In the genomic region with DNA sequence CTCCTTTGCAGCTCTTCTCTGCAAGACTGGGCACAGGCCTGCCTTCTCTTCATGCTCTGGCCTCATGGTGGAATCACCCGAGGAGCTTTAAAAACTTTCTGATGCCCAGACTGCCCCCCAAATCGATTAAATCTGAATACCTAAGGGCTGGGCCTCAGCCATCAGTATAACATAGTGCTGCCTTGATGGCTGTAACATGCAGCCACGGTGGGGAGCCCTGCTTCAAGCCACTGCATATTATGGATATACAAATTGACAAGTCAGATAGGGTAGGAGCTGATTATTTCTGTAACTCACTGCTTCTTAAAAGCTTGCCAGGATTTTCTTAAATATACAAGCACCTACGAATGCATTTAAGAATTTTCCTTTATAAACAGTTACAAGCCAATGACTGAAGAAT, we compare ENCODE assay signal across 20 cellular contexts. TPM values are rescaled to one million over a fixed set of nuclear protein-coding genes. Genes with fewer than 3 reads are reported as not detected.
"Had no signal": no experiment of that assay in that cellular context is flagged by ENCODE, and none has a peak within 500 bp of the region (broad histone marks: within the 10 kb centered on the region; RNA-seq: fewer than 3 reads in every experiment).

No MANE protein-coding gene starts in this region.

- H3K27ac ChIP-seq: colonic mucosa, heart left ventricle, neutrophil, psoas muscle, right lobe of liver, testis, transverse colon had no signal

- H3K36me3 ChIP-seq: colonic mucosa, right lobe of liver, transverse colon had no signal

- DNase-seq: colonic mucosa; dermis blood vessel endothelial cell; effector CD4-positive, alpha-beta T cell; endodermal cell; erythroblast; foreskin melanocyte; heart left ventricle; hippocampal formation; left colon; left ventricle myocardium superior; naive thymus-derived CD4-positive, alpha-beta T cell; psoas muscle; retina; stimulated activated CD4-positive, alpha-beta T cell treated with anti-CD3 and anti-CD28 coated beads, Interleukin-4, amount 100 ng/mL, for 24 hours; testis; transverse colon had no signal

- H3K9me3 ChIP-seq: colonic mucosa, heart left ventricle, neutrophil, psoas muscle, right lobe of liver, testis, transverse colon had no signal

- H3K27me3 ChIP-seq: colonic mucosa, neutrophil, right lobe of liver, testis, transverse colon had no signal

- H3K4me3 ChIP-seq: colonic mucosa, heart left ventricle, psoas muscle, right lobe of liver, testis, transverse colon had no signal

- H3K4me1 ChIP-seq: colonic mucosa, heart left ventricle, psoas muscle, right lobe of liver, testis, transverse colon had no signal

RNA-seq across cellular contexts. Expression of a gene that starts 40.5 kb away (rescaled TPM):
- total RNA-seq: endothelial cell of umbilical vein; lung microvascular endothelial cell; naive thymus-derived CD4-positive, alpha-beta T cell had no signal
